Comparison of ENCODE assay signal across 8 cellular contexts in genomic region chr18:63788447-63789096, GRCh38. TPM values are rescaled to one million over a fixed set of nuclear protein-coding genes. Genes with fewer than 3 reads are reported as not detected.
DNase-seq lines count a peak whose midpoint lies in the region; ATAC-seq and TF ChIP-seq lines count a peak whose summit lies in the region.

No MANE protein-coding gene starts in this region.

- TF ChIP-seq CTCF in omental fat pad (IDR thresholded peaks at IDR 0.05): no peak

- H3K27ac ChIP-seq in BLaER1 treated with 17β-estradiol and CSF1 and Interleukin-3, amounts not matched to agents 10 nM and 100 nM: peak overlapping the region in 2 of 11 experiments; percentile 26 to 32; a peak in 3 of 22 replicates

- no peaks in the 10 kb centered on the region for H3K9me3 ChIP-seq in BLaER1 treated with 17β-estradiol and CSF1 and Interleukin-3, amounts not matched to agents 10 nM and 100 nM (replicated peaks in 1 of 11)

- H3K36me3 ChIP-seq in BLaER1 treated with 17β-estradiol and CSF1 and Interleukin-3, amounts not matched to agents 10 nM and 100 nM: no peaks in the 10 kb centered on the region

- no peaks in the 10 kb centered on the region for H4K20me1 ChIP-seq in BLaER1 treated with 17β-estradiol and CSF1 and Interleukin-3, amounts not matched to agents 10 nM and 100 nM

- H3K4me1 ChIP-seq in BLaER1 treated with 17β-estradiol and CSF1 and Interleukin-3, amounts not matched to agents 10 nM and 100 nM: peaks cover 0 to 15% (median 2%) of the 10 kb centered on the region in 10 experiments; a peak in 9 of 20 replicates

- no peaks in the 10 kb centered on the region for H3K27me3 ChIP-seq in BLaER1 treated with 17β-estradiol and CSF1 and Interleukin-3, amounts not matched to agents 10 nM and 100 nM

- peak; percentile 41 for DNase-seq in SKM-1 (lab: John Stamatoyannopoulos, UW; ENCODE audit: unreplicated experiment)
- peak; percentile 2 for DNase-seq in effector CD4-positive, alpha-beta T cell
- DNase-seq in stimulated activated CD8-positive, alpha-beta memory T cell treated with anti-CD3 and anti-CD28 coated beads, Interleukin-12 subunit alpha, Interleukin-12 subunit beta, amount 100 ng/mL, for 24 hours (ENCODE audit: extremely low read depth): peak; percentile 16
- DNase-seq in NCI-H526 (lab: John Stamatoyannopoulos, UW): no peak
- DNase-seq in omental fat pad (ENCODE audit: low spot score): no peak

- ATAC-seq in HG02623 (IDR thresholded peaks at IDR 0.05; ENCODE audit: unreplicated experiment) (peak; percentile 57), HG03039 (IDR thresholded peaks at IDR 0.05; ENCODE audit: unreplicated experiment) (no peak), omental fat pad (ENCODE audit: low FRiP score) (no peak)

- no peak overlapping the region for H3K9ac ChIP-seq in BLaER1 treated with 17β-estradiol and CSF1 and Interleukin-3, amounts not matched to agents 10 nM and 100 nM

- peak overlapping the region in 6 of 11 experiments; percentile 11 to 57 (median 41); a peak in 8 of 22 replicates for H3K4me2 ChIP-seq in BLaER1 treated with 17β-estradiol and CSF1 and Interleukin-3, amounts not matched to agents 10 nM and 100 nM

- H3K4me3 ChIP-seq in BLaER1 treated with 17β-estradiol and CSF1 and Interleukin-3, amounts not matched to agents 10 nM and 100 nM: no peak overlapping the region

RNA-seq across cellular contexts. Expression of gene SERPINB7, which starts 13.4 kb away (rescaled TPM):
- total RNA-seq in omental fat pad: 1 to 10 TPM in 2 of 4 donors, under 1 TPM in 1, not detected in 1; 0.36 to 2.0 (median 1.1) TPM

Comparison
In these comparisons a context has a peak if more than half of its experiments do, and no peak if none do; other contexts are left out.
1. DNase-seq: peak in SKM-1 (single experiment), effector CD4-positive, alpha-beta T cell (single experiment) and stimulated activated CD8-positive, alpha-beta memory T cell treated with anti-CD3 and anti-CD28 coated beads, Interleukin-12 subunit alpha, Interleukin-12 subunit beta, amount 100 ng/mL, for 24 hours (single experiment); none in NCI-H526 (0 of 2) and omental fat pad (single experiment).